Comparison of ENCODE assay signal across 31 cellular contexts in genomic region chr4:15299627-15300026, GRCh38.
A peak's percentile ranks its signal among the peaks of the same experiment; 100 is the strongest.
DNase-seq lines count a peak whose midpoint lies in the region; ATAC-seq, FAIRE-seq and TF ChIP-seq lines count a peak whose summit lies in the region.
"Had no signal": no experiment of that assay in that cellular context is flagged by ENCODE, and none has a peak within 500 bp of the region (broad histone marks: within the 10 kb centered on the region; RNA-seq: fewer than 3 reads in every experiment).

No MANE protein-coding gene starts in this region.

- no peak overlapping the region for H3K23ac ChIP-seq in mesenchymal stem cell (ENCODE audit: low read length in 2 of 2)

- no peaks in the 10 kb centered on the region for H3K4me1 ChIP-seq in K562 (replicated peaks in 1 of 2; ENCODE audit: control insufficient read depth in 2 of 2, insufficient read depth in 2 of 2, low read length in 2 of 2)
- no peaks in the 10 kb centered on the region for H3K4me1 ChIP-seq in mesenchymal stem cell (ENCODE audit: control insufficient read depth, insufficient read depth, low read depth, low read length)
- H3K4me1 ChIP-seq: BLaER1; BLaER1 treated with 17β-estradiol and CSF1 and Interleukin-3, amounts not matched to agents 10 nM and 100 nM; Caco-2 had no signal

- TF ChIP-seq RAD21 in K562 (CRISPR knock-in tag; conservative IDR thresholded peaks at IDR 0.05 in 1 of 2, IDR thresholded peaks at IDR 0.05 in 1 of 2) = no peak

- H3K79me2 ChIP-seq in K562 (ENCODE audit: control insufficient read depth, insufficient read depth, low read length) = no peaks in the 10 kb centered on the region

- H3K9me3 ChIP-seq in K562 (replicated peaks; ENCODE audit: control insufficient read depth, insufficient read depth, low read depth, low read length) (no peaks in the 10 kb centered on the region), mesenchymal stem cell (ENCODE audit: control insufficient read depth, low read length) (no peaks in the 10 kb centered on the region)
- H3K9me3 ChIP-seq: A549, BE2C, BLaER1, Caco-2 had no signal

- TF ChIP-seq CTCF in K562 (IDR thresholded peaks at IDR 0.05 in 2 of 3, conservative IDR thresholded peaks at IDR 0.05 in 1 of 3; ENCODE audit: insufficient read depth in 2 of 3, low read depth in 1 of 3, low read length in 3 of 3) = no peak
- no peak for TF ChIP-seq CTCF in GM10248 (IDR thresholded peaks at IDR 0.05; ENCODE audit: control extremely low read depth, extremely low read depth, low read depth, missing control alignments)

- CTCF ChIA-PET in K562 (lab: Yijun Ruan, JAX; ENCODE audit: low intra/inter-chr PET ratio) = no interaction called here
- CTCF ChIA-PET in GM10248 (lab: Yijun Ruan, JAX) = no interaction called here

- H3K27ac ChIP-seq in K562 (ENCODE audit: extremely low read depth, low read depth, low read length) (no peak overlapping the region), mesenchymal stem cell (ENCODE audit: low read length, poor library complexity, severe bottlenecking) (no peak overlapping the region)
- H3K27ac ChIP-seq: 22Rv1; A549; BLaER1; BLaER1 treated with 17β-estradiol and CSF1 and Interleukin-3, amounts not matched to agents 10 nM and 100 nM; C4-2B had no signal

- intact Hi-C loops in K562 (cut with micrococcal nuclease) = no loop called here

- H2AK5ac ChIP-seq in mesenchymal stem cell (ENCODE audit: low read length, severe bottlenecking) = no peak overlapping the region

- H3K36me3 ChIP-seq in K562 (ENCODE audit: control insufficient read depth, insufficient read depth, low read length) (no peaks in the 10 kb centered on the region), mesenchymal stem cell (ENCODE audit: control insufficient read depth in 1 of 2, insufficient read depth in 2 of 2, low read depth in 1 of 2, low read length in 2 of 2) (no peaks in the 10 kb centered on the region)
- H3K36me3 ChIP-seq: BE2C; BLaER1; BLaER1 treated with 17β-estradiol and CSF1 and Interleukin-3, amounts not matched to agents 10 nM and 100 nM had no signal

- H2AFZ ChIP-seq in K562 (ENCODE audit: low read depth, low read length) (no peak overlapping the region), mesenchymal stem cell (ENCODE audit: low read depth, low read length) (no peak overlapping the region)

- in situ Hi-C loops in K562 (cut with MboI) = no loop called here

- H2BK120ac ChIP-seq in mesenchymal stem cell (ENCODE audit: low read depth, low read length) = no peak overlapping the region

- H2BK12ac ChIP-seq in mesenchymal stem cell (ENCODE audit: low read length in 2 of 2) = no peak overlapping the region

- H3K4ac ChIP-seq in mesenchymal stem cell (ENCODE audit: low read depth in 1 of 2, low read length in 2 of 2) = no peak overlapping the region

- H2BK15ac ChIP-seq in mesenchymal stem cell (ENCODE audit: low read depth, poor library complexity, severe bottlenecking) = no peak overlapping the region

- no peak for ATAC-seq in K562
- ATAC-seq: A549; CD8-positive, alpha-beta T cell had no signal

- H3K4me2 ChIP-seq in K562 (ENCODE audit: insufficient read depth, low read length) (no peak overlapping the region), mesenchymal stem cell (ENCODE audit: low read length, poor library complexity, severe bottlenecking) (no peak overlapping the region)
- H3K4me2 ChIP-seq: A549; BLaER1; BLaER1 treated with 17β-estradiol and CSF1 and Interleukin-3, amounts not matched to agents 10 nM and 100 nM had no signal

- no peak overlapping the region for H3K9ac ChIP-seq in K562 (ENCODE audit: insufficient read depth in 1 of 2, low read depth in 2 of 2, low read length in 2 of 2)
- no peak overlapping the region for H3K9ac ChIP-seq in mesenchymal stem cell (ENCODE audit: low read length)
- H3K9ac ChIP-seq: BLaER1; BLaER1 treated with 17β-estradiol and CSF1 and Interleukin-3, amounts not matched to agents 10 nM and 100 nM had no signal

- no peak for TF ChIP-seq POLR2A in K562 (conservative IDR thresholded peaks at IDR 0.05)

- H4K8ac ChIP-seq in mesenchymal stem cell (ENCODE audit: low read length) = no peak overlapping the region

- H3K4me3 ChIP-seq in K562 (no peak overlapping the region), mesenchymal stem cell (ENCODE audit: insufficient read depth in 1 of 2, low read depth in 1 of 2, low read length in 2 of 2) (no peak overlapping the region)
- H3K4me3 ChIP-seq: A549; BLaER1; BLaER1 treated with 17β-estradiol and CSF1 and Interleukin-3, amounts not matched to agents 10 nM and 100 nM had no signal

- H3K79me1 ChIP-seq in mesenchymal stem cell (replicated peaks; ENCODE audit: low read length, poor library complexity, severe bottlenecking) = no peaks in the 10 kb centered on the region

- no peak for TF ChIP-seq EP300 in K562 (IDR thresholded peaks at IDR 0.05; ENCODE audit: low read length)

- H3K9me1 ChIP-seq in K562 (ENCODE audit: control insufficient read depth, insufficient read depth, low read length) = no peaks in the 10 kb centered on the region

- DNase-seq in K562 (ENCODE audit: extremely low read depth in 1 of 4, low spot score in 3 of 4) = no peak
- DNase-seq in mesenchymal stem cell = no peak
- no peak for DNase-seq in GM10248 (ENCODE audit: extremely low spot score)
- DNase-seq in NOMO-1 (lab: John Stamatoyannopoulos, UW; ENCODE audit: unreplicated experiment in 2 of 2) = no peak
- DNase-seq: 8988T; ACHN; AML-193; BE2C; C1 segment of cervical spinal cord; Caco-2; Calu3; CD4-positive, alpha-beta memory T cell; CD4-positive, alpha-beta T cell; CD4-positive, CD25-positive, alpha-beta regulatory T cell; CD8-positive, alpha-beta memory T cell; CD8-positive, alpha-beta T cell; COR-L47; DMS 273 treated with DMSO at 0.1 percent for 48 hours; DMS153; DMS53; DMS79; DMS79 treated with DMSO at 0.1 percent for 48 hours; DND-41; EL had no signal

- FAIRE-seq in K562 (lab: Jason Lieb, UNC) = no peak
- FAIRE-seq: A204.1, A549, D721Med had no signal

- no TSS peak for BruUV-seq in K562 (replicated peaks; lab: Mats Ljungman, UMichigan)

- no peaks in the 10 kb centered on the region for H4K20me1 ChIP-seq in K562 (replicated peaks; ENCODE audit: control insufficient read depth, insufficient read depth, low read length)
- H4K20me1 ChIP-seq: BLaER1; BLaER1 treated with 17β-estradiol and CSF1 and Interleukin-3, amounts not matched to agents 10 nM and 100 nM had no signal

- H2BK5ac ChIP-seq in mesenchymal stem cell (ENCODE audit: low read depth, low read length, poor library complexity, severe bottlenecking) = no peak overlapping the region

- WGBS in K562 (ENCODE audit: insufficient coverage, low coverage, missing lambda C conversion rate) = 0% methylated on average over 2 of the region's 2 CpGs
- no CpG with 5 or more reads among the region's 2 CpGs for WGBS in mesenchymal stem cell

- H3K27me3 ChIP-seq in K562 (ENCODE audit: control insufficient read depth in 2 of 2, insufficient read depth in 2 of 2, low read length in 2 of 2) (no peaks in the 10 kb centered on the region), mesenchymal stem cell (ENCODE audit: control insufficient read depth in 1 of 2, insufficient read depth in 1 of 2, low read length in 2 of 2) (peaks cover 0 to 3% of the 10 kb centered on the region in 2 experiments)
- H3K27me3 ChIP-seq: BLaER1; BLaER1 treated with 17β-estradiol and CSF1 and Interleukin-3, amounts not matched to agents 10 nM and 100 nM had no signal

- peak overlapping the region; percentile 54 to 67 for H3K18ac ChIP-seq in mesenchymal stem cell (ENCODE audit: low read depth in 1 of 2, low read length in 2 of 2)

- POLR2A ChIA-PET in K562 (lab: Yijun Ruan, JAX) (no interaction called here), GM10248 (lab: Yijun Ruan, JAX) (no interaction called here)

- H3K14ac ChIP-seq in mesenchymal stem cell (ENCODE audit: low read length in 2 of 2) = no peak overlapping the region

- H4K91ac ChIP-seq in mesenchymal stem cell (ENCODE audit: low read length) = peak overlapping the region; percentile 18

TF ChIP-seq in K562, 482 proteins besides CTCF, POLR2A, EP300 and RAD21:
- TF ChIP-seq ZFP36 (IDR thresholded peaks at IDR 0.05; ENCODE audit: low read depth, low read length, partially characterized antibody) (peak; percentile 57), MTA2 (IDR thresholded peaks at IDR 0.05; ENCODE audit: low read depth) (no peak), RBM25 (IDR thresholded peaks at IDR 0.05; ENCODE audit: low read depth, low read length, severe bottlenecking) (peak; percentile 77)
TF ChIP-seq in K562: peak in this region for 2.
